Comparison of ENCODE assay signal across 8 cellular contexts in the genomic region with DNA sequence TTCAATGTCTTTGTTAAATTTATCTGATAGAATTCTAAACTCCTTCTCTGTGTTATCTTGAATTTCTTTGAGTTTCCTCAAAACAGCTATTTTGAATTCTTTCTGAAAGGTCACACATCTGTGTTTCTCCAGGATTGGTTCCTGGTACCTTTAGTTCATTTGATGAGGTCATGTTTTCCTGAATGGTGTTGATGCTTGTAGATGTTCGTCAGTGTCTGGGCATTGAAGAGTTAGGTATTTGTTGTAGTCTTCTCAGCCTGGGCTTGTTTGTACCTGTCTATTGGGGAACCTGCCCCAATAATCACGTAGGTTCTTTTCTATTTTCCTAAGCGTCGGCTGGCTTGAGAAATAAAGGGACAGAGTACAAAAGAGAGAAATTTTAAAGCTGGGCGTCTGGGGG.
DNase-seq lines count a peak whose midpoint lies in the region; ATAC-seq, FAIRE-seq and TF ChIP-seq lines count a peak whose summit lies in the region.
"Not testable (repeated sequence)": the region's sequence is repeated elsewhere in the genome, so short reads cannot be mapped to it uniquely, and the experiment has no call there.

No MANE protein-coding gene starts in this region.

- POLR2A ChIA-PET in HepG2 (lab: Yijun Ruan, JAX): not testable (repeated sequence)

- not testable (repeated sequence) for FAIRE-seq in bronchial epithelial cell (lab: Jason Lieb, UNC); HepG2 (lab: Jason Lieb, UNC)

- H3K9me2 ChIP-seq in Karpas-422 (replicated peaks; ENCODE audit: insufficient read depth, low read length): not testable (repeated sequence)

- not testable (repeated sequence) for H3K79me2 ChIP-seq in Karpas-422 (ENCODE audit: low read length); mammary epithelial cell (ENCODE audit: insufficient read depth, low read length); HepG2 (ENCODE audit: insufficient read depth, low read length)

- H3K9ac ChIP-seq in Karpas-422 (ENCODE audit: low read length); mammary epithelial cell (ENCODE audit: insufficient read depth, low read length); endodermal cell (ENCODE audit: extremely low read depth, low read length, poor library complexity, severe bottlenecking); HepG2 (ENCODE audit: insufficient read depth, low read depth, low read length): not testable (repeated sequence)

- not testable (repeated sequence) for TF ChIP-seq RAD21 in HepG2 (CRISPR knock-in tag; IDR thresholded peaks at IDR 0.05)

- not testable (repeated sequence) for H3K4me3 Mint-ChIP-seq in endodermal cell; glutamatergic neuron (ENCODE audit: unreplicated experiment)

- dilution Hi-C loops in mammary epithelial cell (cut with HindIII; ENCODE audit: low sequenced_read_pairs): not testable (repeated sequence)

- BruUV-seq in mammary epithelial cell (replicated peaks; lab: Mats Ljungman, UMichigan); HepG2 (replicated peaks; lab: Mats Ljungman, UMichigan): not testable (repeated sequence)

- H3K36me3 ChIP-seq in Karpas-422 (ENCODE audit: insufficient read depth, low read length); mammary epithelial cell (ENCODE audit: insufficient read depth, low read length); bronchial epithelial cell (ENCODE audit: control insufficient read depth, insufficient read depth, low read length); HepG2 (replicated peaks in 1 of 2; ENCODE audit: control insufficient read depth in 1 of 2, insufficient read depth in 2 of 2, low read length in 2 of 2): not testable (repeated sequence)
- H3K36me3 ChIP-seq in endodermal cell (ENCODE audit: control insufficient read depth, insufficient read depth, low read length): peaks cover 35% of the 10 kb centered on the region

- not testable (repeated sequence) for TF ChIP-seq POLR2A in HepG2 (IDR thresholded peaks at IDR 0.05; ENCODE audit: insufficient read depth in 1 of 2, low read depth in 2 of 2, low read length in 2 of 2)

- peak; percentile 25 for DNase-seq in Karpas-422
- DNase-seq in mammary epithelial cell: peak; percentile 14
- DNase-seq in bronchial epithelial cell (ENCODE audit: low read depth): peak; percentile 50
- DNase-seq in endodermal cell; glutamatergic neuron; HepG2 (ENCODE audit: low spot score): not testable (repeated sequence)
- DNase-seq in epithelial cell of esophagus (ENCODE audit: low read depth): peak; percentile 78
- DNase-seq in foreskin keratinocyte: peak; percentile 32 to 62

- CTCF ChIA-PET in mammary epithelial cell (lab: Charles Lee; ENCODE audit: low non-redundant PET); HepG2 (lab: Yijun Ruan, JAX; ENCODE audit: low intra/inter-chr PET ratio, low total read pairs): not testable (repeated sequence)

- not testable (repeated sequence) for H2AFZ ChIP-seq in Karpas-422 (ENCODE audit: low read length); mammary epithelial cell (ENCODE audit: low read depth, low read length); HepG2 (ENCODE audit: low read length)

- not testable (repeated sequence) for H3K27ac Mint-ChIP-seq in endodermal cell
- H3K27ac Mint-ChIP-seq in glutamatergic neuron (ENCODE audit: unreplicated experiment): peak overlapping the region; percentile 10

- H3K27me3 Mint-ChIP-seq in endodermal cell (ENCODE audit: insufficient read depth); glutamatergic neuron (ENCODE audit: unreplicated experiment): not testable (repeated sequence)

- intact Hi-C loops in mammary epithelial cell (cut with micrococcal nuclease); HepG2 (cut with micrococcal nuclease; ENCODE audit: unreplicated experiment): not testable (repeated sequence)

- not testable (repeated sequence) for H3K27me3 ChIP-seq in Karpas-422 (ENCODE audit: low read length); mammary epithelial cell (ENCODE audit: insufficient read depth, low read length); bronchial epithelial cell (ENCODE audit: control insufficient read depth, insufficient read depth, low read length); endodermal cell (ENCODE audit: control insufficient read depth, insufficient read depth, low read length, poor library complexity, severe bottlenecking); HepG2 (ENCODE audit: control insufficient read depth in 1 of 2, insufficient read depth in 2 of 2, low read length in 2 of 2)
- H3K27me3 ChIP-seq in foreskin keratinocyte: peaks cover 17% of the 10 kb centered on the region

- H3K9me3 Mint-ChIP-seq in endodermal cell (peaks cover 96% of the 10 kb centered on the region), glutamatergic neuron (ENCODE audit: unreplicated experiment) (peaks cover 25% of the 10 kb centered on the region)

- not testable (repeated sequence) for H3K4me1 Mint-ChIP-seq in endodermal cell; glutamatergic neuron (ENCODE audit: low read depth, unreplicated experiment)

- TF ChIP-seq EP300 in HepG2 (IDR thresholded peaks at IDR 0.05; ENCODE audit: low read depth in 2 of 2, low read length in 2 of 2); HepG2 (CRISPR knock-in tag; IDR thresholded peaks at IDR 0.05; ENCODE audit: borderline replicate concordance): not testable (repeated sequence)

- H3K4me2 ChIP-seq in Karpas-422 (ENCODE audit: low read depth, low read length, poor library complexity, severe bottlenecking); mammary epithelial cell (ENCODE audit: insufficient read depth, low read depth, low read length); HepG2 (ENCODE audit: low read depth, low read length): not testable (repeated sequence)

- TF ChIP-seq CTCF in mammary epithelial cell (conservative IDR thresholded peaks at IDR 0.05 in 1 of 2, IDR thresholded peaks at IDR 0.05 in 1 of 2; ENCODE audit: extremely low read depth in 1 of 2, insufficient read depth in 1 of 2, low read depth in 1 of 2, low read length in 2 of 2); bronchial epithelial cell (IDR thresholded peaks at IDR 0.05; ENCODE audit: insufficient read depth, low read length, severe bottlenecking); endodermal cell (conservative IDR thresholded peaks at IDR 0.05); epithelial cell of esophagus (IDR thresholded peaks at IDR 0.05; ENCODE audit: insufficient read depth, low read depth, low read length, missing control alignments); foreskin keratinocyte (conservative IDR thresholded peaks at IDR 0.05); glutamatergic neuron (IDR thresholded peaks at IDR 0.05; ENCODE audit: partially characterized antibody, unreplicated experiment); HepG2 (CRISPR knock-in tag; IDR thresholded peaks at IDR 0.05): not testable (repeated sequence)

- peaks cover 53% of the 10 kb centered on the region for H3K36me3 Mint-ChIP-seq in endodermal cell (ENCODE audit: low read depth)
- peaks cover 50% of the 10 kb centered on the region for H3K36me3 Mint-ChIP-seq in glutamatergic neuron (ENCODE audit: unreplicated experiment)

- H3K9me3 ChIP-seq in Karpas-422 (ENCODE audit: low read length); mammary epithelial cell (replicated peaks; ENCODE audit: insufficient read depth, low read length); HepG2 (ENCODE audit: low read length): not testable (repeated sequence)
- H3K9me3 ChIP-seq in endodermal cell (ENCODE audit: control insufficient read depth, low read length): peaks cover 84% of the 10 kb centered on the region

- H3K27ac ChIP-seq in Karpas-422 (ENCODE audit: low read length); mammary epithelial cell (ENCODE audit: insufficient read depth, low read depth, low read length); endodermal cell (ENCODE audit: low read depth, low read length); foreskin keratinocyte; HepG2 (ENCODE audit: extremely low read length, insufficient read depth, low read length): not testable (repeated sequence)

- ATAC-seq in foreskin keratinocyte, HepG2: not testable (repeated sequence)

- WGBS in mammary epithelial cell (ENCODE audit: low coverage, missing lambda C conversion rate): 61% methylated on average over 5 of the region's 5 CpGs
- WGBS in endodermal cell (ENCODE audit: insufficient coverage in 1 of 2, insufficient read length in 1 of 2), 2 experiments: 80 to 89% methylated on average over 1 to 5 of the region's 5 CpGs
- WGBS in HepG2 (ENCODE audit: low lambda C conversion rate): 96% methylated on average over 5 of the region's 5 CpGs

- H4K20me1 ChIP-seq in Karpas-422 (ENCODE audit: insufficient read depth, low read depth, low read length); mammary epithelial cell (ENCODE audit: insufficient read depth, low read length); HepG2 (ENCODE audit: insufficient read depth, low read length): not testable (repeated sequence)

- H3K4me1 ChIP-seq in Karpas-422 (ENCODE audit: low read length); mammary epithelial cell (ENCODE audit: insufficient read depth, low read length); endodermal cell (ENCODE audit: control insufficient read depth, insufficient read depth, low read length); foreskin keratinocyte; HepG2 (ENCODE audit: insufficient read depth, low read length): not testable (repeated sequence)

- in situ Hi-C loops in mammary epithelial cell (cut with MboI; ENCODE audit: low sequenced_read_pairs in 2 of 2); HepG2 (cut with HindIII; ENCODE audit: extremely low pct_ligation_motif_present, low pct_unique_long_range_greater_than_20kb): not testable (repeated sequence)

- not testable (repeated sequence) for H3K4me3 ChIP-seq in Karpas-422 (ENCODE audit: low read length); mammary epithelial cell (replicated peaks in 1 of 3; ENCODE audit: insufficient read depth in 1 of 3, low read depth in 2 of 3, low read length in 3 of 3); bronchial epithelial cell (ENCODE audit: low read depth, low read length); epithelial cell of esophagus (ENCODE audit: low read length); HepG2 (replicated peaks in 1 of 3; ENCODE audit: insufficient read depth in 1 of 3, low read depth in 2 of 3, low read length in 3 of 3)
- peak overlapping the region; percentile 39 for H3K4me3 ChIP-seq in endodermal cell (ENCODE audit: low read length)
